In the genomic region with DNA sequence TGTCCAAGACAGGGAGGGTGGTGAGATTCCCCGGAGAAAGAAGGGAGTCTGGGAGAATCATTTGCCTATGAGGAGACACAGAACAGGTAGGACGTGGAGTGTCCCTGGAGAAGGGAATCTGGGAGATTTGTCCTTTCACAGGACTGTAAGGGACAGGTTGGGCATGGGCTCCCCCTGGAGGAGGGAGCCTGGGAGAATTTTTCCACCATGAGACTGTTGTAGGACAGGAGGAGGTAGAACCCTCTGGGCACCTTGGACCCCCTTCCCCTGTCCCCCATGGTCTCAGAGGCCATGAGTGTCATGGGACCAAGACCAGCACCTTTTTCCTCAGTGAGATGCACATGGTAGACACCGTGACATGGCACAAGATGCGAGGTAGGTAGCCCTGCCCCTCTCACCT, we compare ENCODE assay signal across 1 cellular context.
TF ChIP-seq lines count a peak whose summit lies in the region.

No MANE protein-coding gene starts in this region.

TF ChIP-seq in SK-N-SH treated with all-trans-retinoic acid at 6 μM for 48 hours, 23 proteins besides CTCF, POLR2A, EP300 and RAD21 (continued from another document):
- TF ChIP-seq, protein P1, sequence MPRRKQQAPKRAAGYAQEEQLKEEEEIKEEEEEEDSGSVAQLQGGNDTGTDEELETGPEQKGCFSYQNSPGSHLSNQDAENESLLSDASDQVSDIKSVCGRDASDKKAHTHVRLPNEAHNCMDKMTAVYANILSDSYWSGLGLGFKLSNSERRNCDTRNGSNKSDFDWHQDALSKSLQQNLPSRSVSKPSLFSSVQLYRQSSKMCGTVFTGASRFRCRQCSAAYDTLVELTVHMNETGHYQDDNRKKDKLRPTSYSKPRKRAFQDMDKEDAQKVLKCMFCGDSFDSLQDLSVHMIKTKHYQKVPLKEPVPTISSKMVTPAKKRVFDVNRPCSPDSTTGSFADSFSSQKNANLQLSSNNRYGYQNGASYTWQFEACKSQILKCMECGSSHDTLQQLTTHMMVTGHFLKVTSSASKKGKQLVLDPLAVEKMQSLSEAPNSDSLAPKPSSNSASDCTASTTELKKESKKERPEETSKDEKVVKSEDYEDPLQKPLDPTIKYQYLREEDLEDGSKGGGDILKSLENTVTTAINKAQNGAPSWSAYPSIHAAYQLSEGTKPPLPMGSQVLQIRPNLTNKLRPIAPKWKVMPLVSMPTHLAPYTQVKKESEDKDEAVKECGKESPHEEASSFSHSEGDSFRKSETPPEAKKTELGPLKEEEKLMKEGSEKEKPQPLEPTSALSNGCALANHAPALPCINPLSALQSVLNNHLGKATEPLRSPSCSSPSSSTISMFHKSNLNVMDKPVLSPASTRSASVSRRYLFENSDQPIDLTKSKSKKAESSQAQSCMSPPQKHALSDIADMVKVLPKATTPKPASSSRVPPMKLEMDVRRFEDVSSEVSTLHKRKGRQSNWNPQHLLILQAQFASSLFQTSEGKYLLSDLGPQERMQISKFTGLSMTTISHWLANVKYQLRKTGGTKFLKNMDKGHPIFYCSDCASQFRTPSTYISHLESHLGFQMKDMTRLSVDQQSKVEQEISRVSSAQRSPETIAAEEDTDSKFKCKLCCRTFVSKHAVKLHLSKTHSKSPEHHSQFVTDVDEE (CRISPR knock-in tag; IDR thresholded peaks at IDR 0.05), result no peak
